17 cellular contexts compared by ENCODE assay signal in the genomic region with DNA sequence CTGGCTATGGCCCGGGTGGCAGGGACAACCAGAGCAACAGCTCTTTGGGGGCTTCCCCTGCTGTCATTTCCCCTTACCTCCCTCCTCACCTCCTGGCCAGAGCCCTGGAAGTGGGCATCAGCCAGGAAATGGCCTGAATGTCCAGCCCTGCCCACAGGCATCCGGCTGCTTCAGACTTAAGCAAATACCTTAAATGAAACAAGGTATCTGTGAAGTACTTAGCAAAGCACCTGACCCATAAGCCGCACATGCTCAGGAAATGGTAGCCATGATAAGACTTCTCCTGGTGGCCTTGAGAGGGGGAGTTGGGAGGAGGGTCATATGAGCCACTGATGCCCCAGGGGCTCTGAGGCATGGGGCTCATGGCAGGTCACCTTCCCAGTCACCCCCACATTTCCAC. TPM values are rescaled to one million over a fixed set of nuclear protein-coding genes. Genes with fewer than 3 reads are reported as not detected.
"Had no signal": no experiment of that assay in that cellular context is flagged by ENCODE, and none has a peak within 500 bp of the region (broad histone marks: within the 10 kb centered on the region; RNA-seq: fewer than 3 reads in every experiment).

No MANE protein-coding gene starts in this region.

- H3K4me3 Mint-ChIP-seq: activated CD8-positive, alpha-beta memory T cell treated with anti-CD3 and anti-CD28 coated beads, Interleukin-2, amount 10 ng/mL, durations not matched to agents 7 days and 5 days; activated naive CD8-positive, alpha-beta T cell treated with anti-CD3 and anti-CD28 coated beads for 36 hours; activated T-helper 17 cell treated with anti-CD3 and anti-CD28 coated beads, Interleukin-2, amount 50 U/mL, for 72 hours; effector memory CD8-positive, alpha-beta T cell; stimulated activated naive CD8-positive, alpha-beta T cell treated with anti-CD3 and anti-CD28 coated beads, Interleukin-15, Interleukin-2, amounts not matched to agents 100 ng/mL and 50 ng/mL, for 24 hours; type B pancreatic cell had no signal

- H3K4me1 Mint-ChIP-seq: activated CD8-positive, alpha-beta memory T cell treated with anti-CD3 and anti-CD28 coated beads, Interleukin-2, amount 10 ng/mL, durations not matched to agents 7 days and 5 days; activated naive CD8-positive, alpha-beta T cell treated with anti-CD3 and anti-CD28 coated beads for 36 hours; activated T-helper 17 cell treated with anti-CD3 and anti-CD28 coated beads, Interleukin-2, amount 50 U/mL, for 72 hours had no signal

- H3K36me3 Mint-ChIP-seq: activated CD8-positive, alpha-beta memory T cell treated with anti-CD3 and anti-CD28 coated beads, Interleukin-2, amount 10 ng/mL, durations not matched to agents 7 days and 5 days; activated naive CD8-positive, alpha-beta T cell treated with anti-CD3 and anti-CD28 coated beads for 36 hours; type B pancreatic cell had no signal

- H3K27me3 ChIP-seq: suprapubic skin had no signal

- H3K4me1 ChIP-seq: parathyroid adenoma had no signal

- H2AFZ ChIP-seq: parathyroid adenoma had no signal

- ATAC-seq: activated CD8-positive, alpha-beta memory T cell treated with anti-CD3 and anti-CD28 coated beads, Interleukin-2, amount 10 ng/mL, durations not matched to agents 7 days and 5 days; activated T-helper 17 cell treated with anti-CD3 and anti-CD28 coated beads, Interleukin-2, amount 50 U/mL, for 72 hours; effector memory CD8-positive, alpha-beta T cell had no signal

- H3K9ac ChIP-seq: parathyroid adenoma had no signal

- DNase-seq: activated CD4-positive, alpha-beta T cell treated with anti-CD3 and anti-CD28 coated beads, Interleukin-2, amount 50 U/mL, for 48 hours; activated CD8-positive, alpha-beta memory T cell treated with anti-CD3 and anti-CD28 coated beads, Interleukin-2, amount 10 ng/mL, durations not matched to agents 7 days and 5 days; activated naive CD4-positive, alpha-beta T cell; activated naive CD8-positive, alpha-beta T cell treated with anti-CD3 and anti-CD28 coated beads for 36 hours; amniotic stem cell; dermis blood vessel endothelial cell; effector memory CD8-positive, alpha-beta T cell; mammary epithelial cell had no signal

- H3K4me3 ChIP-seq: suprapubic skin had no signal

- H3K9me3 ChIP-seq: suprapubic skin had no signal

- H3K79me2 ChIP-seq: parathyroid adenoma had no signal

- H3K27ac ChIP-seq: parathyroid adenoma, suprapubic skin had no signal

- H3K9me3 Mint-ChIP-seq: activated naive CD8-positive, alpha-beta T cell treated with anti-CD3 and anti-CD28 coated beads for 36 hours; activated T-helper 17 cell treated with anti-CD3 and anti-CD28 coated beads, Interleukin-2, amount 50 U/mL, for 72 hours; effector memory CD8-positive, alpha-beta T cell; stimulated activated naive CD8-positive, alpha-beta T cell treated with anti-CD3 and anti-CD28 coated beads, Interleukin-15, Interleukin-2, amounts not matched to agents 100 ng/mL and 50 ng/mL, for 24 hours; type B pancreatic cell had no signal

- H3K27ac Mint-ChIP-seq: activated CD8-positive, alpha-beta memory T cell treated with anti-CD3 and anti-CD28 coated beads, Interleukin-2, amount 10 ng/mL, durations not matched to agents 7 days and 5 days; activated naive CD8-positive, alpha-beta T cell treated with anti-CD3 and anti-CD28 coated beads for 36 hours; activated T-helper 17 cell treated with anti-CD3 and anti-CD28 coated beads, Interleukin-2, amount 50 U/mL, for 72 hours; effector memory CD8-positive, alpha-beta T cell; stimulated activated naive CD8-positive, alpha-beta T cell treated with anti-CD3 and anti-CD28 coated beads, Interleukin-15, Interleukin-2, amounts not matched to agents 100 ng/mL and 50 ng/mL, for 24 hours; type B pancreatic cell had no signal

- H3K36me3 ChIP-seq: suprapubic skin had no signal

- H3K27me3 Mint-ChIP-seq: activated naive CD8-positive, alpha-beta T cell treated with anti-CD3 and anti-CD28 coated beads for 36 hours; stimulated activated naive CD8-positive, alpha-beta T cell treated with anti-CD3 and anti-CD28 coated beads, Interleukin-15, Interleukin-2, amounts not matched to agents 100 ng/mL and 50 ng/mL, for 24 hours had no signal

RNA-seq across cellular contexts. Expression of a gene that starts 43.8 kb away (rescaled TPM):
- total RNA-seq: activated CD8-positive, alpha-beta memory T cell treated with anti-CD3 and anti-CD28 coated beads, Interleukin-2, amount 10 ng/mL, durations not matched to agents 7 days and 5 days; activated naive CD8-positive, alpha-beta T cell treated with anti-CD3 and anti-CD28 coated beads for 36 hours; activated T-helper 17 cell treated with anti-CD3 and anti-CD28 coated beads, Interleukin-2, amount 50 U/mL, for 72 hours; dermis blood vessel endothelial cell; left lobe of liver; T-helper 2 cell treated with Interferon-gamma antibody and Interleukin-4, amounts not matched to agents 100 ng/mL and 5 ng/mL, for 36 hours had no signal

RNA-seq across cellular contexts. Expression of a gene that starts 55.9 kb away (rescaled TPM):
- total RNA-seq: activated CD8-positive, alpha-beta memory T cell treated with anti-CD3 and anti-CD28 coated beads, Interleukin-2, amount 10 ng/mL, durations not matched to agents 7 days and 5 days; activated naive CD8-positive, alpha-beta T cell treated with anti-CD3 and anti-CD28 coated beads for 36 hours; activated T-helper 17 cell treated with anti-CD3 and anti-CD28 coated beads, Interleukin-2, amount 50 U/mL, for 72 hours; dermis blood vessel endothelial cell; left lobe of liver; mammary epithelial cell; myocyte; suprapubic skin; T-helper 2 cell treated with Interferon-gamma antibody and Interleukin-4, amounts not matched to agents 100 ng/mL and 5 ng/mL, for 36 hours had no signal
- polyA plus RNA-seq: keratinocyte, mammary epithelial cell had no signal

RNA-seq across cellular contexts. Expression of a gene that starts 56.9 kb away (rescaled TPM):
- total RNA-seq: activated CD8-positive, alpha-beta memory T cell treated with anti-CD3 and anti-CD28 coated beads, Interleukin-2, amount 10 ng/mL, durations not matched to agents 7 days and 5 days; activated naive CD8-positive, alpha-beta T cell treated with anti-CD3 and anti-CD28 coated beads for 36 hours; activated T-helper 17 cell treated with anti-CD3 and anti-CD28 coated beads, Interleukin-2, amount 50 U/mL, for 72 hours; T-helper 2 cell treated with Interferon-gamma antibody and Interleukin-4, amounts not matched to agents 100 ng/mL and 5 ng/mL, for 36 hours had no signal
